In genomic region chr2:220104871-220105351, GRCh38 we compare ENCODE assay signal across 8 cellular contexts.
DNase-seq lines count a peak whose midpoint lies in the region; ATAC-seq, FAIRE-seq and TF ChIP-seq lines count a peak whose summit lies in the region.

No MANE protein-coding gene starts in this region.

- no peaks in the 10 kb centered on the region for H3K27me3 ChIP-seq in astrocyte (ENCODE audit: insufficient read depth, low read length)
- H3K27me3 ChIP-seq in kidney epithelial cell (ENCODE audit: control insufficient read depth, insufficient read depth, low read length) = no peaks in the 10 kb centered on the region
- H3K27me3 ChIP-seq in effector memory CD4-positive, alpha-beta T cell (replicated peaks; ENCODE audit: control insufficient read depth, insufficient read depth, low read length, poor library complexity, severe bottlenecking) = no peaks in the 10 kb centered on the region
- peaks cover 2% of the 10 kb centered on the region for H3K27me3 ChIP-seq in prostate gland (replicated peaks; ENCODE audit: insufficient read depth)

- H3K4me1 Mint-ChIP-seq in HFFc6 (ENCODE audit: low read depth) (peaks cover 30% of the 10 kb centered on the region), astrocyte (ENCODE audit: low read depth, unreplicated experiment) (peaks cover 4% of the 10 kb centered on the region)

- peak; percentile 65 for FAIRE-seq in astrocyte (lab: Jason Lieb, UNC)

- TF ChIP-seq POLR2A in GM18505 (IDR thresholded peaks at IDR 0.05; ENCODE audit: borderline replicate concordance, extremely low read depth, insufficient read depth, insufficient read length) (no peak), prostate gland (IDR thresholded peaks at IDR 0.05) (no peak)

- H3K4me2 ChIP-seq in astrocyte (ENCODE audit: low read length) = peak overlapping the region; percentile 34

- H3K27me3 Mint-ChIP-seq in HFFc6 (ENCODE audit: insufficient read depth) = no peaks in the 10 kb centered on the region; the same call in 1 of the 2 replicates
- H3K27me3 Mint-ChIP-seq in astrocyte (ENCODE audit: low read depth, unreplicated experiment) = no peaks in the 10 kb centered on the region

- H3K4me1 ChIP-seq in astrocyte (ENCODE audit: insufficient read depth, low read length) (no peaks in the 10 kb centered on the region), prostate gland (replicated peaks) (no peaks in the 10 kb centered on the region)
- H3K4me1 ChIP-seq in effector memory CD4-positive, alpha-beta T cell (ENCODE audit: control insufficient read depth, insufficient read depth, low read length, poor library complexity, severe bottlenecking) = no peaks in the 10 kb centered on the region

- H3K4me3 Mint-ChIP-seq in HFFc6 = peak overlapping the region; percentile 7; the same call in 1 of the 2 replicates
- no peak overlapping the region for H3K4me3 Mint-ChIP-seq in astrocyte (ENCODE audit: unreplicated experiment)

- H3K27ac Mint-ChIP-seq in HFFc6 (peak overlapping the region; percentile 25), astrocyte (ENCODE audit: unreplicated experiment) (no peak overlapping the region)

- no peaks in the 10 kb centered on the region for H3K36me3 ChIP-seq in astrocyte (ENCODE audit: insufficient read depth, low read length)
- H3K36me3 ChIP-seq in kidney epithelial cell (ENCODE audit: control insufficient read depth, insufficient read depth, low read length) = no peaks in the 10 kb centered on the region
- H3K36me3 ChIP-seq in effector memory CD4-positive, alpha-beta T cell (ENCODE audit: control insufficient read depth, insufficient read depth, low read length) = no peaks in the 10 kb centered on the region
- no peaks in the 10 kb centered on the region for H3K36me3 ChIP-seq in prostate gland

- no peak overlapping the region for H3K4me3 ChIP-seq in astrocyte (ENCODE audit: insufficient read depth, low read depth, low read length)
- no peak overlapping the region for H3K4me3 ChIP-seq in kidney epithelial cell (ENCODE audit: low read depth, low read length)
- no peak overlapping the region for H3K4me3 ChIP-seq in effector memory CD4-positive, alpha-beta T cell (ENCODE audit: insufficient read depth, low read depth, low read length, poor library complexity, severe bottlenecking)
- H3K4me3 ChIP-seq in prostate gland = no peak overlapping the region

- intact Hi-C loops in prostate gland (cut with DNase I) = no loop called here

- ATAC-seq in GM18505 (IDR thresholded peaks at IDR 0.05; ENCODE audit: unreplicated experiment) = no peak

- DNase-seq in AG08395 (ENCODE audit: low spot score) = peak; percentile 85
- DNase-seq in HFFc6 = peak; percentile 91
- peak; percentile 89 for DNase-seq in astrocyte (ENCODE audit: low read depth)
- peak; percentile 21 for DNase-seq in kidney epithelial cell (ENCODE audit: low read depth)
- no peak for DNase-seq in activated CD4-positive, alpha-beta T cell treated with anti-CD3 and anti-CD28 coated beads for 1 hour
- DNase-seq in effector memory CD4-positive, alpha-beta T cell = no peak
- DNase-seq in prostate gland (ENCODE audit: low spot score) = no peak

- H3K9ac ChIP-seq in astrocyte (ENCODE audit: low read length) = no peak overlapping the region

- H3K9me3 ChIP-seq in astrocyte (ENCODE audit: insufficient read depth, low read depth, low read length) = no peaks in the 10 kb centered on the region
- H3K9me3 ChIP-seq in effector memory CD4-positive, alpha-beta T cell (ENCODE audit: control insufficient read depth, low read length) = no peaks in the 10 kb centered on the region
- H3K9me3 ChIP-seq in prostate gland = no peaks in the 10 kb centered on the region

- 42% methylated on average over 7 of the region's 7 CpGs for WGBS in prostate gland

- H3K27ac ChIP-seq in astrocyte (ENCODE audit: low read depth, low read length) = no peak overlapping the region
- no peak overlapping the region for H3K27ac ChIP-seq in effector memory CD4-positive, alpha-beta T cell (ENCODE audit: insufficient read depth, low read length, poor library complexity, severe bottlenecking)
- no peak overlapping the region for H3K27ac ChIP-seq in prostate gland

- no peaks in the 10 kb centered on the region for H3K79me2 ChIP-seq in astrocyte (ENCODE audit: insufficient read depth, low read length)

- H3K36me3 Mint-ChIP-seq in HFFc6 (ENCODE audit: low read depth) = no peaks in the 10 kb centered on the region
- H3K36me3 Mint-ChIP-seq in astrocyte (ENCODE audit: low read depth, unreplicated experiment) = no peaks in the 10 kb centered on the region

- no peaks in the 10 kb centered on the region for H4K20me1 ChIP-seq in astrocyte (ENCODE audit: insufficient read depth, low read length)

- peak; percentile 76 for TF ChIP-seq CTCF in HFFc6 (IDR thresholded peaks at IDR 0.05)
- peak; percentile 48 for TF ChIP-seq CTCF in astrocyte (IDR thresholded peaks at IDR 0.05; ENCODE audit: insufficient read depth, low read depth, low read length)
- peak; percentile 36 for TF ChIP-seq CTCF in kidney epithelial cell (IDR thresholded peaks at IDR 0.05; ENCODE audit: insufficient read depth, low read length, poor library complexity, severe bottlenecking)
- TF ChIP-seq CTCF in prostate gland (IDR thresholded peaks at IDR 0.05) = no peak

- no peak overlapping the region for H2AFZ ChIP-seq in astrocyte (ENCODE audit: low read depth, low read length)

- H3K9me3 Mint-ChIP-seq in HFFc6 (no peaks in the 10 kb centered on the region), astrocyte (ENCODE audit: unreplicated experiment) (no peaks in the 10 kb centered on the region)

Comparison
In these comparisons a context has a peak if more than half of its experiments do, and no peak if none do; other contexts are left out.
1. DNase-seq: peak in AG08395 (single experiment), HFFc6 (single experiment), astrocyte (single experiment) and kidney epithelial cell (single experiment); none in activated CD4-positive, alpha-beta T cell treated with anti-CD3 and anti-CD28 coated beads for 1 hour (single experiment), effector memory CD4-positive, alpha-beta T cell (0 of 3) and prostate gland (single experiment).
2. CTCF ChIP-seq: peak in HFFc6 (single experiment), astrocyte (single experiment) and kidney epithelial cell (single experiment); none in prostate gland (0 of 4).